Comparison of ENCODE assay signal across 25 cellular contexts in genomic region chr10:28060031-28060607, GRCh38.
DNase-seq lines count a peak whose midpoint lies in the region; ATAC-seq and TF ChIP-seq lines count a peak whose summit lies in the region.
"Had no signal": no experiment of that assay in that cellular context is flagged by ENCODE, and none has a peak within 500 bp of the region (broad histone marks: within the 10 kb centered on the region; RNA-seq: fewer than 3 reads in every experiment).

No MANE protein-coding gene starts in this region.

- no peak for ATAC-seq in GM18873 (IDR thresholded peaks at IDR 0.05; ENCODE audit: low FRiP score, unreplicated experiment)
- ATAC-seq in activated CD8-positive, alpha-beta T cell treated with anti-CD3 and anti-CD28 coated beads, Interleukin-2, amount 10 ng/mL, durations not matched to agents 7 days and 5 days = no peak
- ATAC-seq: CD8-positive, alpha-beta T cell had no signal

- H3K4me3 Mint-ChIP-seq in HFFc6 = no peak overlapping the region
- H3K4me3 Mint-ChIP-seq in activated naive CD8-positive, alpha-beta T cell treated with anti-CD3 and anti-CD28 coated beads for 36 hours = no peak overlapping the region
- no peak overlapping the region for H3K4me3 Mint-ChIP-seq in activated CD8-positive, alpha-beta T cell treated with anti-CD3 and anti-CD28 coated beads, Interleukin-2, amount 10 ng/mL, durations not matched to agents 7 days and 5 days
- H3K4me3 Mint-ChIP-seq: B cell; CD8-positive, alpha-beta T cell had no signal

- CTCF ChIA-PET in activated CD8-positive, alpha-beta T cell treated with anti-CD3 and anti-CD28 coated beads, Interleukin-2, amount 10 ng/mL, durations not matched to agents 7 days and 5 days (lab: Charles Lee) = no interaction called here

- H3K27me3 Mint-ChIP-seq in HFFc6 (ENCODE audit: insufficient read depth) = no peaks in the 10 kb centered on the region
- no peaks in the 10 kb centered on the region for H3K27me3 Mint-ChIP-seq in activated naive CD8-positive, alpha-beta T cell treated with anti-CD3 and anti-CD28 coated beads for 36 hours
- H3K27me3 Mint-ChIP-seq in activated CD8-positive, alpha-beta T cell treated with anti-CD3 and anti-CD28 coated beads, Interleukin-2, amount 10 ng/mL, durations not matched to agents 7 days and 5 days (ENCODE audit: low read depth) = no peaks in the 10 kb centered on the region
- H3K27me3 Mint-ChIP-seq: B cell had no signal

- no peaks in the 10 kb centered on the region for H3K9me3 Mint-ChIP-seq in HFFc6
- H3K9me3 Mint-ChIP-seq in activated naive CD8-positive, alpha-beta T cell treated with anti-CD3 and anti-CD28 coated beads for 36 hours = peaks cover 3% of the 10 kb centered on the region
- H3K9me3 Mint-ChIP-seq in activated CD8-positive, alpha-beta T cell treated with anti-CD3 and anti-CD28 coated beads, Interleukin-2, amount 10 ng/mL, durations not matched to agents 7 days and 5 days (ENCODE audit: insufficient read depth) = no peaks in the 10 kb centered on the region
- H3K9me3 Mint-ChIP-seq: CD8-positive, alpha-beta T cell had no signal

- peaks cover 25% of the 10 kb centered on the region for H3K36me3 Mint-ChIP-seq in HFFc6 (ENCODE audit: low read depth)
- H3K36me3 Mint-ChIP-seq in activated naive CD8-positive, alpha-beta T cell treated with anti-CD3 and anti-CD28 coated beads for 36 hours = peaks cover 32% of the 10 kb centered on the region
- H3K36me3 Mint-ChIP-seq in activated CD8-positive, alpha-beta T cell treated with anti-CD3 and anti-CD28 coated beads, Interleukin-2, amount 10 ng/mL, durations not matched to agents 7 days and 5 days (ENCODE audit: low read depth) = peaks cover 19% of the 10 kb centered on the region

- POLR2A ChIA-PET in activated CD8-positive, alpha-beta T cell treated with anti-CD3 and anti-CD28 coated beads, Interleukin-2, amount 10 ng/mL, durations not matched to agents 7 days and 5 days (lab: Charles Lee) = no interaction called here

- H3K4me1 Mint-ChIP-seq in HFFc6 (ENCODE audit: low read depth) = peaks cover 67% of the 10 kb centered on the region
- no peaks in the 10 kb centered on the region for H3K4me1 Mint-ChIP-seq in activated naive CD8-positive, alpha-beta T cell treated with anti-CD3 and anti-CD28 coated beads for 36 hours
- H3K4me1 Mint-ChIP-seq in activated CD8-positive, alpha-beta T cell treated with anti-CD3 and anti-CD28 coated beads, Interleukin-2, amount 10 ng/mL, durations not matched to agents 7 days and 5 days (ENCODE audit: low read depth) = no peaks in the 10 kb centered on the region
- H3K4me1 Mint-ChIP-seq: B cell had no signal

- no peak overlapping the region for H3K4me3 ChIP-seq in AG10803 (ENCODE audit: low read length)
- H3K4me3 ChIP-seq: HAP-1, PC-9, SJSA1 had no signal

- DNase-seq in AG10803 (ENCODE audit: low read depth) (peak; percentile 26), HFFc6 (no peak), fibroblast of peridontal ligament (ENCODE audit: extremely low read depth) (peak; percentile 27), renal cortical epithelial cell (ENCODE audit: low read depth) (peak; percentile 9)
- no peak for DNase-seq in activated naive CD8-positive, alpha-beta T cell treated with anti-CD3 and anti-CD28 coated beads for 36 hours
- DNase-seq in activated CD8-positive, alpha-beta T cell treated with anti-CD3 and anti-CD28 coated beads, Interleukin-2, amount 10 ng/mL, durations not matched to agents 7 days and 5 days = no peak
- DNase-seq: Caco-2; CD8-positive, alpha-beta T cell; DMS79; GF-D8; GOT3; KBM-7; MV-4-11; NCI-H2029; NCI-H446 treated with DMSO at 0.1 percent for 48 hours; NCI-H526; NCI-H82; NK-92 treated with Interleukin-12 subunit alpha and Interleukin-12 subunit beta, amount 100 ng/mL, for 24 hours; PC-9; Right ventricle myocardium superior; RPMI8226 had no signal

- peak overlapping the region; percentile 41 for H3K27ac Mint-ChIP-seq in HFFc6
- H3K27ac Mint-ChIP-seq in activated naive CD8-positive, alpha-beta T cell treated with anti-CD3 and anti-CD28 coated beads for 36 hours = no peak overlapping the region
- H3K27ac Mint-ChIP-seq in activated CD8-positive, alpha-beta T cell treated with anti-CD3 and anti-CD28 coated beads, Interleukin-2, amount 10 ng/mL, durations not matched to agents 7 days and 5 days = no peak overlapping the region
- H3K27ac Mint-ChIP-seq: B cell; CD8-positive, alpha-beta T cell had no signal

- TF ChIP-seq CTCF in AG10803 (conservative IDR thresholded peaks at IDR 0.05; ENCODE audit: low read length) = no peak
- no peak for TF ChIP-seq CTCF in HFFc6 (IDR thresholded peaks at IDR 0.05)

Comparison
In these comparisons a context has a peak if more than half of its experiments do, and no peak if none do; other contexts are left out.
1. DNase-seq: peak in AG10803 (single experiment), fibroblast of peridontal ligament (single experiment) and renal cortical epithelial cell (single experiment); none in HFFc6 (single experiment), activated naive CD8-positive, alpha-beta T cell treated with anti-CD3 and anti-CD28 coated beads for 36 hours (single experiment) and activated CD8-positive, alpha-beta T cell treated with anti-CD3 and anti-CD28 coated beads, Interleukin-2, amount 10 ng/mL, durations not matched to agents 7 days and 5 days (single experiment).